In genomic region chr22:41919357-41920224, GRCh38 we compare ENCODE assay signal across 1 cellular context.
TF ChIP-seq lines count a peak whose summit lies in the region.

No MANE protein-coding gene starts in this region.

TF ChIP-seq in GM12878, 131 proteins besides CTCF, POLR2A, EP300 and RAD21 (continued from another document and continues in another):
- peak; percentile 56 for TF ChIP-seq ZNF687 (IDR thresholded peaks at IDR 0.05)
- TF ChIP-seq JUND (IDR thresholded peaks at IDR 0.05; ENCODE audit: low read depth, low read length): no peak
- no peak for TF ChIP-seq E2F4 (IDR thresholded peaks at IDR 0.05; ENCODE audit: low read depth, low read length)
- TF ChIP-seq ZNF274 (IDR thresholded peaks at IDR 0.05; ENCODE audit: insufficient read depth, insufficient read length): no peak
- no peak for TF ChIP-seq E2F8 (IDR thresholded peaks at IDR 0.05; ENCODE audit: low read depth, partially characterized antibody)
- TF ChIP-seq BCL3 (IDR thresholded peaks at IDR 0.05; ENCODE audit: borderline replicate concordance, insufficient read depth, low read depth, low read length, poor library complexity, severe bottlenecking): peak; percentile 77
- no peak for TF ChIP-seq EGR1 (IDR thresholded peaks at IDR 0.05; ENCODE audit: borderline replicate concordance in 1 of 2, low read depth in 2 of 2, low read length in 2 of 2)
- TF ChIP-seq CREM (IDR thresholded peaks at IDR 0.05; ENCODE audit: low read depth): peak; percentile 41; the same call in 1 of the 2 replicates
- TF ChIP-seq MAX (IDR thresholded peaks at IDR 0.05; ENCODE audit: low read depth, low read length): 0 out of 2 replicates have a peak, but pooled peaks have one; percentile 14
- TF ChIP-seq ATF7 (IDR thresholded peaks at IDR 0.05; ENCODE audit: low read depth): no peak
- no peak for TF ChIP-seq FOXK2 (IDR thresholded peaks at IDR 0.05)
- TF ChIP-seq TCF12 (IDR thresholded peaks at IDR 0.05; ENCODE audit: low read depth, low read length): 0 out of 2 replicates have a peak, but pooled peaks have one; percentile 46
- no peak for TF ChIP-seq SKIL (IDR thresholded peaks at IDR 0.05; ENCODE audit: low read depth, poor library complexity, severe bottlenecking)
- TF ChIP-seq ZNF592 (IDR thresholded peaks at IDR 0.05): no peak
- TF ChIP-seq WRNIP1 (IDR thresholded peaks at IDR 0.05; ENCODE audit: borderline replicate concordance, low read depth, low read length): no peak
- no peak for TF ChIP-seq ZNF384 (IDR thresholded peaks at IDR 0.05; ENCODE audit: borderline replicate concordance, low read depth, low read length)
- TF ChIP-seq EED (IDR thresholded peaks at IDR 0.05; ENCODE audit: low read depth): peak; percentile 78
- no peak for TF ChIP-seq ESRRA (IDR thresholded peaks at IDR 0.05; ENCODE audit: low read length)
- TF ChIP-seq HCFC1 (IDR thresholded peaks at IDR 0.05; ENCODE audit: low read length): no peak
- TF ChIP-seq BHLHE40 (IDR thresholded peaks at IDR 0.05; ENCODE audit: borderline replicate concordance in 1 of 2, low read depth in 2 of 2, low read length in 1 of 2): peak; percentile 6 to 82; a peak in 2 of 4 replicates
- TF ChIP-seq SUZ12 (IDR thresholded peaks at IDR 0.05; ENCODE audit: unreplicated experiment): no peak
- TF ChIP-seq PKNOX1 (IDR thresholded peaks at IDR 0.05): no peak
- TF ChIP-seq RFX5 (IDR thresholded peaks at IDR 0.05; ENCODE audit: low read depth, low read length): no peak
- TF ChIP-seq REST (IDR thresholded peaks at IDR 0.05; ENCODE audit: low read depth, low read length): no peak
- TF ChIP-seq NR2C1 (IDR thresholded peaks at IDR 0.05): no peak
- peak; percentile 12; the same call in 1 of the 2 replicates for TF ChIP-seq RCOR1 (conservative IDR thresholded peaks at IDR 0.05; ENCODE audit: low read depth, low read length)
- peak; percentile 64 to 84; a peak in 3 of 4 replicates for TF ChIP-seq IKZF2 (IDR thresholded peaks at IDR 0.05)
- TF ChIP-seq SRF (IDR thresholded peaks at IDR 0.05; ENCODE audit: low read depth in 2 of 2, low read length in 2 of 2): 0 out of 4 replicates have a peak, but pooled peaks of 1 of the 2 experiments have one; percentile 31
- TF ChIP-seq TCF3 (IDR thresholded peaks at IDR 0.05; ENCODE audit: borderline replicate concordance, insufficient read depth, low read depth, low read length): no peak; the same call in 1 of the 2 replicates
- TF ChIP-seq USF1 (IDR thresholded peaks at IDR 0.05; ENCODE audit: borderline replicate concordance, extremely low read length, insufficient read depth, low read depth, low read length): no peak
- no peak; the same call in 1 of the 2 replicates for TF ChIP-seq HDGF (IDR thresholded peaks at IDR 0.05)
- no peak for TF ChIP-seq SREBF1 (IDR thresholded peaks at IDR 0.05; ENCODE audit: low read length)
